In genomic region chr11:33377100-33377851, GRCh38 we compare ENCODE assay signal across 12 cellular contexts. TPM values are rescaled to one million over a fixed set of nuclear protein-coding genes. Genes with fewer than 3 reads are reported as not detected.
DNase-seq lines count a peak whose midpoint lies in the region; ATAC-seq and TF ChIP-seq lines count a peak whose summit lies in the region.
"Had no signal": no experiment of that assay in that cellular context is flagged by ENCODE, and none has a peak within 500 bp of the region (broad histone marks: within the 10 kb centered on the region; RNA-seq: fewer than 3 reads in every experiment).

No MANE protein-coding gene starts in this region.

- intact Hi-C loops in heart left ventricle (cut with DNase I): loop anchor here in 3 of 10 donors (10.0 kb wide), 2 partner anchors 158 to 178 kb away; no protein-coding TSS in a partner anchor

- no peak overlapping the region for H3K27ac Mint-ChIP-seq in T-helper 2 cell treated with Interferon-gamma antibody and Interleukin-4, amounts not matched to agents 5 μg/mL and 100 μg/mL, for 36 hours
- H3K27ac Mint-ChIP-seq: stimulated activated naive B cell treated with anti-CD40 and anti-IgM and Interleukin-4, amounts not matched to agents 10 μg/mL and 1 μg/mL and 100 μg/mL, for 72 hours had no signal

- no peaks in the 10 kb centered on the region for H3K9me3 Mint-ChIP-seq in T-helper 2 cell treated with Interferon-gamma antibody and Interleukin-4, amounts not matched to agents 5 μg/mL and 100 μg/mL, for 36 hours
- H3K9me3 Mint-ChIP-seq: stimulated activated naive B cell treated with anti-CD40 and anti-IgM and Interleukin-4, amounts not matched to agents 10 μg/mL and 1 μg/mL and 100 μg/mL, for 72 hours had no signal

- H3K27me3 ChIP-seq in heart left ventricle (peaks cover 0 to 49% (median 20%) of the 10 kb centered on the region in 9 donors), right atrium auricular region (no peaks in the 10 kb centered on the region), brain microvascular endothelial cell (replicated peaks) (no peaks in the 10 kb centered on the region), kidney epithelial cell (ENCODE audit: control insufficient read depth, insufficient read depth, low read length) (no peaks in the 10 kb centered on the region), thoracic aorta (replicated peaks; ENCODE audit: insufficient read depth) (no peaks in the 10 kb centered on the region)

- H3K27me3 Mint-ChIP-seq in T-helper 2 cell treated with Interferon-gamma antibody and Interleukin-4, amounts not matched to agents 5 μg/mL and 100 μg/mL, for 36 hours (ENCODE audit: low read depth): peaks cover 52% of the 10 kb centered on the region

- no peak for ATAC-seq in heart left ventricle
- no peak for ATAC-seq in thoracic aorta (ENCODE audit: insufficient number of reproducible peaks, low FRiP score, low read depth)

- DNase-seq in heart left ventricle: no peak
- no peak for DNase-seq in right atrium auricular region (ENCODE audit: low spot score)
- no peak for DNase-seq in brain microvascular endothelial cell
- no peak for DNase-seq in kidney epithelial cell (ENCODE audit: low read depth)
- DNase-seq in thoracic aorta (ENCODE audit: low spot score): no peak
- no peak for DNase-seq in activated CD4-positive, CD25-positive, alpha-beta regulatory T cell treated with anti-CD3 and anti-CD28 coated beads, Interleukin-2, amount 50 U/mL, for 72 hours
- no peak for DNase-seq in cerebellar nuclear complex (lab: John Stamatoyannopoulos, UW)
- DNase-seq in T-helper 2 cell treated with Interferon-gamma antibody and Interleukin-4, amounts not matched to agents 5 μg/mL and 100 μg/mL, for 36 hours (ENCODE audit: low spot score): no peak
- DNase-seq: colonic mucosa; NCI-H2029 treated with DMSO at 0.1 percent for 48 hours; stimulated activated naive B cell treated with anti-CD40 and anti-IgM and Interleukin-4, amounts not matched to agents 10 μg/mL and 1 μg/mL and 100 μg/mL, for 72 hours had no signal

- H3K4me3 ChIP-seq in heart left ventricle (peak overlapping the region in 10 of 12 donors; percentile 5 to 63 (median 53)), right atrium auricular region (peak overlapping the region in 1 of 2 donors; percentile 51), brain microvascular endothelial cell (ENCODE audit: low read depth, low read length) (peak overlapping the region; percentile 65), kidney epithelial cell (ENCODE audit: low read depth, low read length) (peak overlapping the region; percentile 51), thoracic aorta (peak overlapping the region; percentile 56)

- no peaks in the 10 kb centered on the region for H3K36me3 ChIP-seq in heart left ventricle
- H3K36me3 ChIP-seq in right atrium auricular region: no peaks in the 10 kb centered on the region
- no peaks in the 10 kb centered on the region for H3K36me3 ChIP-seq in brain microvascular endothelial cell (replicated peaks)
- H3K36me3 ChIP-seq in kidney epithelial cell (ENCODE audit: control insufficient read depth, insufficient read depth, low read length): no peaks in the 10 kb centered on the region
- H3K36me3 ChIP-seq in thoracic aorta: no peaks in the 10 kb centered on the region
- H3K36me3 ChIP-seq: colonic mucosa had no signal

- H3K4me3 Mint-ChIP-seq in T-helper 2 cell treated with Interferon-gamma antibody and Interleukin-4, amounts not matched to agents 5 μg/mL and 100 μg/mL, for 36 hours: no peak overlapping the region

- H3K4me1 ChIP-seq in heart left ventricle (peaks cover 0 to 17% (median 4%) of the 10 kb centered on the region in 12 donors), right atrium auricular region (peaks cover 0 to 11% of the 10 kb centered on the region in 2 donors), thoracic aorta (ENCODE audit: control insufficient read depth in 1 of 2, low read depth in 2 of 2) (peaks cover 3 to 16% of the 10 kb centered on the region in 2 donors)
- H3K4me1 ChIP-seq: colonic mucosa had no signal

- H3K4me1 Mint-ChIP-seq in T-helper 2 cell treated with Interferon-gamma antibody and Interleukin-4, amounts not matched to agents 5 μg/mL and 100 μg/mL, for 36 hours (ENCODE audit: low read depth): no peaks in the 10 kb centered on the region

- in situ Hi-C loops in brain microvascular endothelial cell (cut with HindIII; ENCODE audit: low pct_ligation_motif_present, low sequenced_read_pairs): no loop called here

- H3K36me3 Mint-ChIP-seq in T-helper 2 cell treated with Interferon-gamma antibody and Interleukin-4, amounts not matched to agents 5 μg/mL and 100 μg/mL, for 36 hours (ENCODE audit: low read depth): no peaks in the 10 kb centered on the region
- H3K36me3 Mint-ChIP-seq: stimulated activated naive B cell treated with anti-CD40 and anti-IgM and Interleukin-4, amounts not matched to agents 10 μg/mL and 1 μg/mL and 100 μg/mL, for 72 hours had no signal

- WGBS in heart left ventricle, 4 donors: 44 to 50% (median 47%) methylated on average over 10 of the region's 10 CpGs

- H3K9me3 ChIP-seq in heart left ventricle: no peaks in the 10 kb centered on the region
- H3K9me3 ChIP-seq in right atrium auricular region: no peaks in the 10 kb centered on the region
- H3K9me3 ChIP-seq in thoracic aorta: no peaks in the 10 kb centered on the region
- H3K9me3 ChIP-seq: colonic mucosa had no signal

- TF ChIP-seq CTCF in heart left ventricle (IDR thresholded peaks at IDR 0.05) (no peak), right atrium auricular region (IDR thresholded peaks at IDR 0.05) (no peak), brain microvascular endothelial cell (IDR thresholded peaks at IDR 0.05; ENCODE audit: low read depth, low read length, missing control alignments) (no peak), kidney epithelial cell (IDR thresholded peaks at IDR 0.05; ENCODE audit: insufficient read depth, low read length, poor library complexity, severe bottlenecking) (no peak), thoracic aorta (IDR thresholded peaks at IDR 0.05) (no peak)

- no peak for TF ChIP-seq POLR2A in heart left ventricle (IDR thresholded peaks at IDR 0.05)

- H3K27ac ChIP-seq in heart left ventricle (no peak overlapping the region), right atrium auricular region (no peak overlapping the region), brain microvascular endothelial cell (peak overlapping the region; percentile 17), thoracic aorta (no peak overlapping the region)
- H3K27ac ChIP-seq: colonic mucosa, HL-60 had no signal

RNA-seq across cellular contexts. Expression of gene KIAA1549L, which starts 1.4 kb away (rescaled TPM):
- under 1 TPM; 0.05 to 0.98 (median 0.19) TPM for total RNA-seq in heart left ventricle
- polyA plus RNA-seq in heart left ventricle: under 1 TPM; 0.04 to 0.06 TPM
- total RNA-seq in right atrium auricular region: 1 to 10 TPM in 1 of 2 donors, under 1 TPM in 1; 0.78 to 1.6 TPM
- 6.9 and 7.0 TPM in 2 replicates for total RNA-seq in kidney epithelial cell
- total RNA-seq in thoracic aorta: under 1 TPM in 1 of 2 donors, not detected in 1; 0.41 TPM
